ENCODE assay signal across 17 cellular contexts in the genomic region with DNA sequence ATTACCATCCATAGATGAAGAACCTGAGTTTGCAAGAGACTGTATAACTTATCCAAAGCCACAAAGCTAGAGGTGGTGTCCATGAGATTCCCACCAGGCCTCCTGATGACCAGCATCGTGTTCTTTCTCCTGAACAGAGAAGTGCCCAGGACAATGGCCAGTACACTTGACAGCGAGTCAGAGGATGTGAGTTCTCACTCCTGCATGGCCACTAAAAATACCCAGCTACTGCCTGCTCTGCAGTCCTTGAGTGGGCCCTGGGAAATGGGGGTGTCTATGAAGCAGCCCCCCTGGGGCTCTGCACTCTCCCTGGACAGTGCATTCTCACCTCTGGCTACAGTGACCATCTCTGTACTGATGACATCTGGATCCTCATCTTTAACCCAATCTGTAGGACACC.
DNase-seq lines count a peak whose midpoint lies in the region; ATAC-seq and TF ChIP-seq lines count a peak whose summit lies in the region.
"Had no signal": no experiment of that assay in that cellular context is flagged by ENCODE, and none has a peak within 500 bp of the region (broad histone marks: within the 10 kb centered on the region; RNA-seq: fewer than 3 reads in every experiment).

No MANE protein-coding gene starts in this region.

- H3K36me3 Mint-ChIP-seq in endodermal cell (ENCODE audit: low read depth) = no peaks in the 10 kb centered on the region
- no peaks in the 10 kb centered on the region for H3K36me3 Mint-ChIP-seq in osteocyte (ENCODE audit: unreplicated experiment)
- H3K36me3 Mint-ChIP-seq: CD8-positive, alpha-beta T cell had no signal

- H3K27me3 ChIP-seq in endodermal cell (ENCODE audit: control insufficient read depth, insufficient read depth, low read length, poor library complexity, severe bottlenecking) (peaks cover 52% of the 10 kb centered on the region), vagina (no peaks in the 10 kb centered on the region)

- H3K4me1 ChIP-seq in endodermal cell (ENCODE audit: control insufficient read depth, insufficient read depth, low read length) (peaks cover 3% of the 10 kb centered on the region), vagina (no peaks in the 10 kb centered on the region)
- H3K4me1 ChIP-seq: HAP-1 had no signal

- intact Hi-C loops in cardiac septum (cut with DNase I) = no loop called here
- intact Hi-C loops in Right ventricle myocardium inferior (cut with DNase I) = no loop called here
- intact Hi-C loops in vagina (cut with DNase I) = no loop called here

- H3K9ac ChIP-seq in endodermal cell (ENCODE audit: extremely low read depth, low read length, poor library complexity, severe bottlenecking) = no peak overlapping the region
- H3K9ac ChIP-seq: BLaER1 treated with 17β-estradiol and CSF1 and Interleukin-3, amounts not matched to agents 10 nM and 100 nM had no signal

- H3K9me3 ChIP-seq in endodermal cell (ENCODE audit: control insufficient read depth, low read length) (no peaks in the 10 kb centered on the region), vagina (no peaks in the 10 kb centered on the region)
- H3K9me3 ChIP-seq: HAP-1 had no signal

- H3K9me3 Mint-ChIP-seq in endodermal cell = no peaks in the 10 kb centered on the region
- H3K9me3 Mint-ChIP-seq in osteocyte (ENCODE audit: unreplicated experiment) = no peaks in the 10 kb centered on the region
- H3K9me3 Mint-ChIP-seq: CD8-positive, alpha-beta T cell had no signal

- ATAC-seq in Right ventricle myocardium inferior (no peak), HG03280 (IDR thresholded peaks at IDR 0.05; ENCODE audit: unreplicated experiment) (no peak)
- ATAC-seq: CD8-positive, alpha-beta T cell had no signal

- DNase-seq in cardiac septum (ENCODE audit: low spot score) (peak; percentile 17), Right ventricle myocardium inferior (ENCODE audit: missing footprints) (no peak), endodermal cell (peak; percentile 25), osteocyte (ENCODE audit: extremely low spot score, unreplicated experiment) (peak; percentile 62), vagina (ENCODE audit: extremely low spot score in 2 of 2) (peak; percentile 58 to 77), NOMO-1 (lab: John Stamatoyannopoulos, UW; ENCODE audit: unreplicated experiment in 2 of 2) (no peak), kidney tubule cell (ENCODE audit: low spot score) (no peak)
- DNase-seq: Calu3, DMS79 treated with DMSO at 0.1 percent for 48 hours, GF-D8, GOT3 had no signal

- H3K27me3 Mint-ChIP-seq in endodermal cell (ENCODE audit: insufficient read depth) (peaks cover 68% of the 10 kb centered on the region), osteocyte (ENCODE audit: unreplicated experiment) (peaks cover 69% of the 10 kb centered on the region)

- peaks cover 11% of the 10 kb centered on the region for H3K4me1 Mint-ChIP-seq in endodermal cell
- H3K4me1 Mint-ChIP-seq in osteocyte (ENCODE audit: unreplicated experiment) = peaks cover 2% of the 10 kb centered on the region
- H3K4me1 Mint-ChIP-seq: B cell had no signal

- no peaks in the 10 kb centered on the region for H3K36me3 ChIP-seq in endodermal cell (ENCODE audit: control insufficient read depth, insufficient read depth, low read length)
- no peaks in the 10 kb centered on the region for H3K36me3 ChIP-seq in vagina
- H3K36me3 ChIP-seq: BLaER1 treated with 17β-estradiol and CSF1 and Interleukin-3, amounts not matched to agents 10 nM and 100 nM; HAP-1 had no signal

- no peak overlapping the region for H3K27ac Mint-ChIP-seq in endodermal cell
- no peak overlapping the region for H3K27ac Mint-ChIP-seq in osteocyte (ENCODE audit: unreplicated experiment)
- H3K27ac Mint-ChIP-seq: B cell; CD8-positive, alpha-beta T cell had no signal

- H3K4me3 ChIP-seq in endodermal cell (ENCODE audit: low read length) (no peak overlapping the region), vagina (no peak overlapping the region)
- H3K4me3 ChIP-seq: BLaER1 treated with 17β-estradiol and CSF1 and Interleukin-3, amounts not matched to agents 10 nM and 100 nM; HAP-1 had no signal

- H3K4me3 Mint-ChIP-seq in endodermal cell (no peak overlapping the region), osteocyte (ENCODE audit: unreplicated experiment) (no peak overlapping the region)
- H3K4me3 Mint-ChIP-seq: B cell; CD8-positive, alpha-beta T cell had no signal

- 91 to 100% methylated on average over 1 to 2 of the region's 2 CpGs for WGBS in endodermal cell (ENCODE audit: insufficient coverage in 1 of 2, insufficient read length in 1 of 2), 2 experiments

- TF ChIP-seq CTCF in endodermal cell (conservative IDR thresholded peaks at IDR 0.05) = no peak
- no peak for TF ChIP-seq CTCF in osteocyte (IDR thresholded peaks at IDR 0.05)
- TF ChIP-seq CTCF in vagina (IDR thresholded peaks at IDR 0.05) = no peak

- H3K27ac ChIP-seq in endodermal cell (ENCODE audit: low read depth, low read length) (no peak overlapping the region), vagina (no peak overlapping the region)
- H3K27ac ChIP-seq: BLaER1 treated with 17β-estradiol and CSF1 and Interleukin-3, amounts not matched to agents 10 nM and 100 nM; HL-60 had no signal

- TF ChIP-seq POLR2A in vagina (IDR thresholded peaks at IDR 0.05) = no peak

Comparison
In these comparisons a context has a peak if more than half of its experiments do, and no peak if none do; other contexts are left out.
1. DNase-seq: peak in cardiac septum (single experiment), endodermal cell (single experiment), osteocyte (single experiment) and vagina (2 of 2); none in Right ventricle myocardium inferior (single experiment), NOMO-1 (0 of 2) and kidney tubule cell (single experiment).